10 cellular contexts compared by ENCODE assay signal in the genomic region with DNA sequence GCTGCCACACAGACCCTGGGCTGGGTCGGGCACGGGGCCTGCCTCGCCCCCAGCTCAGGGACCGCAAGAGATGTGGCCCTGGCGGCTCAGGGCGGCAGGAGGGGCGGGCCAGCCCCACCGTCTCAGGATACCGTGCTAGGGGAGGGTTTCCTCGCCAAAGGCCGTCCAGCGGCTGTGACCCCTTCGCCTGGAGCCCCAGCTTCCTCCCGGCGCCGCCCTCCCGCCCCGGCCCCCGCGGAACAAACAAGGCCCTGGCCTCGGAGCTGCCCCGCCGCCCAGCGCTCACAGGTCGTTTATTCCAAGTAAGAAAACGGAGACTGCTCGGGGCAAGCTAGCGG. TPM values are rescaled to one million over a fixed set of nuclear protein-coding genes. Genes with fewer than 3 reads are reported as not detected.
A peak's percentile ranks its signal among the peaks of the same experiment; 100 is the strongest.
DNase-seq lines count a peak whose midpoint lies in the region; ATAC-seq and TF ChIP-seq lines count a peak whose summit lies in the region.
"Had no signal": no experiment of that assay in that cellular context is flagged by ENCODE, and none has a peak within 500 bp of the region (broad histone marks: within the 10 kb centered on the region; RNA-seq: fewer than 3 reads in every experiment).

No MANE protein-coding gene starts in this region.

- intact Hi-C loops in activated CD4-positive, alpha-beta T cell treated with anti-CD3 and anti-CD28 coated beads for 36 hours (cut with DNase I, micrococcal nuclease) = loop anchor here (1.0 to 5.0 kb wide), 10 partner anchors 15 to 647 kb away; partner anchors contain the start of genes BRSK2 (in 1 of the 2), CHID1 (in 1 of the 2), DEAF1 (in 1 of the 2) and DUSP8 (in 1 of the 2)

- no peak for TF ChIP-seq CTCF in Loucy (conservative IDR thresholded peaks at IDR 0.05; ENCODE audit: low read length)
- TF ChIP-seq CTCF in epithelial cell of proximal tubule (conservative IDR thresholded peaks at IDR 0.05; ENCODE audit: low read depth, low read length) = no peak
- no peak for TF ChIP-seq CTCF in neural progenitor cell (IDR thresholded peaks at IDR 0.05)

- DNase-seq in epithelial cell of proximal tubule (ENCODE audit: low read depth) (no peak), neural progenitor cell (ENCODE audit: low spot score) (peak; percentile 13), GM19240 (ENCODE audit: insufficient read length, low spot score) (no peak), cerebellar cortex (ENCODE audit: low spot score) (no peak)
- no peak for DNase-seq in activated CD4-positive, alpha-beta T cell treated with anti-CD3 and anti-CD28 coated beads for 36 hours

- H4K20me1 ChIP-seq in BLaER1 (peaks cover 37% of the 10 kb centered on the region), Loucy (ENCODE audit: insufficient read depth, low read length, poor library complexity, severe bottlenecking) (peaks cover 33% of the 10 kb centered on the region), neural progenitor cell (ENCODE audit: low read depth) (peaks cover 40% of the 10 kb centered on the region)

- H3K4me1 ChIP-seq in BLaER1 (peaks cover 43% of the 10 kb centered on the region), Loucy (ENCODE audit: insufficient read depth, low read length, poor library complexity, severe bottlenecking) (peaks cover 36% of the 10 kb centered on the region), neural progenitor cell (peaks cover 5% of the 10 kb centered on the region)

- POLR2A ChIA-PET in activated CD4-positive, alpha-beta T cell treated with anti-CD3 and anti-CD28 coated beads for 36 hours (lab: Charles Lee) = interaction anchor here (1.3 kb wide), 1 partner anchor 14 kb away, joined by 5 read pairs; no protein-coding TSS in a partner anchor

- H3K79me2 ChIP-seq in Loucy (ENCODE audit: insufficient read depth, low read length) = peaks cover 44% of the 10 kb centered on the region
- H3K79me2 ChIP-seq in neural progenitor cell (ENCODE audit: low read depth) = peaks cover 40% of the 10 kb centered on the region

- H2AFZ ChIP-seq in Loucy (ENCODE audit: low read length) (no peak overlapping the region; the same call in 1 of the 2 replicates), neural progenitor cell (replicated peaks) (no peak overlapping the region)

- peaks cover 22% of the 10 kb centered on the region for H3K4me1 Mint-ChIP-seq in neural progenitor cell
- peaks cover 31% of the 10 kb centered on the region for H3K4me1 Mint-ChIP-seq in activated CD4-positive, alpha-beta T cell treated with anti-CD3 and anti-CD28 coated beads for 36 hours

- no peaks in the 10 kb centered on the region for H3K9me2 ChIP-seq in Loucy (replicated peaks; ENCODE audit: low read depth, low read length)

- no peak overlapping the region for H3K27ac Mint-ChIP-seq in neural progenitor cell
- H3K27ac Mint-ChIP-seq in activated CD4-positive, alpha-beta T cell treated with anti-CD3 and anti-CD28 coated beads for 36 hours = no peak overlapping the region
- H3K27ac Mint-ChIP-seq: HFFc6, memory B cell had no signal

- H3K27me3 ChIP-seq in BLaER1 = no peaks in the 10 kb centered on the region
- no peaks in the 10 kb centered on the region for H3K27me3 ChIP-seq in Loucy (ENCODE audit: insufficient read depth, low read length, poor library complexity, severe bottlenecking)
- no peaks in the 10 kb centered on the region for H3K27me3 ChIP-seq in neural progenitor cell

- H3K9me3 ChIP-seq in BLaER1 = no peaks in the 10 kb centered on the region
- no peaks in the 10 kb centered on the region for H3K9me3 ChIP-seq in Loucy (ENCODE audit: insufficient read depth, low read depth, low read length)
- no peaks in the 10 kb centered on the region for H3K9me3 ChIP-seq in neural progenitor cell (ENCODE audit: low read depth)

- H3K4me3 ChIP-seq in BLaER1 (peak overlapping the region; percentile 74; the same call in 1 of the 2 replicates), Loucy (ENCODE audit: low read length, poor library complexity, severe bottlenecking) (peak overlapping the region; percentile 49), epithelial cell of proximal tubule (ENCODE audit: low read depth, low read length) (peak overlapping the region; percentile 32), neural progenitor cell (no peak overlapping the region)

- CTCF ChIA-PET in activated CD4-positive, alpha-beta T cell treated with anti-CD3 and anti-CD28 coated beads for 36 hours (lab: Charles Lee) = interaction anchor here (0.6 to 2.4 kb wide), 8 partner anchors 9 to 80 kb away, joined by 3 to 11 read pairs (median 3); no protein-coding TSS in a partner anchor

- H3K9me3 Mint-ChIP-seq in neural progenitor cell = no peaks in the 10 kb centered on the region
- H3K9me3 Mint-ChIP-seq in activated CD4-positive, alpha-beta T cell treated with anti-CD3 and anti-CD28 coated beads for 36 hours (ENCODE audit: low read depth) = no peaks in the 10 kb centered on the region
- H3K9me3 Mint-ChIP-seq: HFFc6, memory B cell had no signal

- H3K4me2 ChIP-seq in BLaER1 = peak overlapping the region; percentile 34; the same call in 1 of the 2 replicates
- H3K4me2 ChIP-seq in Loucy (ENCODE audit: low read depth, low read length, poor library complexity, severe bottlenecking) = no peak overlapping the region
- H3K4me2 ChIP-seq in neural progenitor cell = no peak overlapping the region

- H3K4me3 Mint-ChIP-seq in neural progenitor cell = no peak overlapping the region
- no peak overlapping the region for H3K4me3 Mint-ChIP-seq in activated CD4-positive, alpha-beta T cell treated with anti-CD3 and anti-CD28 coated beads for 36 hours
- H3K4me3 Mint-ChIP-seq: HFFc6 had no signal

- H3K36me3 Mint-ChIP-seq in neural progenitor cell = peaks cover 4% of the 10 kb centered on the region
- peaks cover 8% of the 10 kb centered on the region for H3K36me3 Mint-ChIP-seq in activated CD4-positive, alpha-beta T cell treated with anti-CD3 and anti-CD28 coated beads for 36 hours (ENCODE audit: low read depth)
- H3K36me3 Mint-ChIP-seq: memory B cell had no signal

- ATAC-seq in GM21367 (IDR thresholded peaks at IDR 0.05; ENCODE audit: unreplicated experiment) = no peak
- no peak for ATAC-seq in activated CD4-positive, alpha-beta T cell treated with anti-CD3 and anti-CD28 coated beads for 36 hours

- H3K27me3 Mint-ChIP-seq in neural progenitor cell (ENCODE audit: insufficient read depth, low read depth) = peaks cover 2% of the 10 kb centered on the region
- no peaks in the 10 kb centered on the region for H3K27me3 Mint-ChIP-seq in activated CD4-positive, alpha-beta T cell treated with anti-CD3 and anti-CD28 coated beads for 36 hours
- H3K27me3 Mint-ChIP-seq: memory B cell had no signal

- peak overlapping the region; percentile 41; the same call in 1 of the 2 replicates for H3K27ac ChIP-seq in BLaER1
- H3K27ac ChIP-seq in neural progenitor cell = no peak overlapping the region

- H3F3A ChIP-seq in Loucy (ENCODE audit: low read depth) (peaks cover 10% of the 10 kb centered on the region), neural progenitor cell (ENCODE audit: low read depth) (no peaks in the 10 kb centered on the region)

- H3K9ac ChIP-seq in BLaER1 = no peak overlapping the region
- no peak overlapping the region for H3K9ac ChIP-seq in Loucy (ENCODE audit: low read depth, low read length, poor library complexity, severe bottlenecking)
- no peak overlapping the region for H3K9ac ChIP-seq in neural progenitor cell

- H3K36me3 ChIP-seq in BLaER1 (peaks cover 25% of the 10 kb centered on the region), Loucy (ENCODE audit: insufficient read depth, low read length) (no peaks in the 10 kb centered on the region), neural progenitor cell (no peaks in the 10 kb centered on the region)

RNA-seq across cellular contexts. Expression of gene AP2A2, which starts 0.5 kb away (rescaled TPM):
- total RNA-seq in epithelial cell of proximal tubule (48.5 and 49.8 TPM in 2 replicates), neural progenitor cell (ENCODE audit: low replicate concordance) (50.4 and 67.5 TPM in 2 replicates)
- total RNA-seq in activated CD4-positive, alpha-beta T cell treated with anti-CD3 and anti-CD28 coated beads for 36 hours = 10 to 100 TPM; 43.5 to 71.6 TPM

RNA-seq across cellular contexts. Expression of gene CHID1, which starts 14.5 kb away (rescaled TPM):
- total RNA-seq in epithelial cell of proximal tubule (95.6 and 108 TPM in 2 replicates), neural progenitor cell (ENCODE audit: low replicate concordance) (56.6 and 62.9 TPM in 2 replicates)
- total RNA-seq in activated CD4-positive, alpha-beta T cell treated with anti-CD3 and anti-CD28 coated beads for 36 hours = 10 to 100 TPM; 60.4 to 75.3 TPM
